Comparison of ENCODE assay signal across 1 cellular context in the genomic region with DNA sequence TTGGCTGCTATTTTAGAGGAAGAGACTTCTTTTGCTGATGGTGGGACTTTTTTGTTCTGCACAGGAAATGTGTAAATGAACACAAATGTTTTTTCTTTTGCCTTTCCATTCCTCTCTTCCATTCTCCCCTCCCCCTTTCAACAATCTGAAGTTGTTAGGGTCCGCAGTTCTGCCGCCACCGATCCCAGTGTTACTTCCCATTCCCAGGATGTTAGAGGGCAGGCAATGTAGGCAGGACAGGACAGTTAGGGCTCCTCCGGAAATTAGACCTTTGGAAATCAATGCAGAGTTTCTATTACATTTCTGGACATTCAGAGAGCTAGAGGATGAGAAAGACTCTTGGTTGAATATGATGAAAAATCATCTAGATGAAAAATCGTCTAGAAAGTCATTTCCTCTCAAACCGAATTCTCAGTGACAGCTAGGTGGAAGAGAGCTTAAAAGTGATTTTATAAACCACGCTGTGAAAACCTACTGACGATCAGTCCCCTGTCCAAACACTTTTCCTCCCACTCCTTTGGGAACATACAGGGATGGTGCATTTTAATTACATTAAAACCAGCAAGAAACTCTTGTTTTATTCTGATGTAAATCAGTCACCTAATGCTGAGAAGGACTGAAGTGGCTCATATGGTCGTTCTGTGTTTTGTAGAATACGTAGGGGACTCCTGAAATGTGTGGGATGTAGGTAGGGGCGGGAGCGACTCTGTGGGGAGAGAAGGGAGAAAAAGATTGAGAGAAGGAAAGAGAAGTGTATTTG.
TF ChIP-seq lines count a peak whose summit lies in the region.

No MANE protein-coding gene starts in this region.

TF ChIP-seq in WTC11, 78 proteins besides CTCF, POLR2A, EP300 and RAD21 (continued from another document):
- TF ChIP-seq, protein P1, sequence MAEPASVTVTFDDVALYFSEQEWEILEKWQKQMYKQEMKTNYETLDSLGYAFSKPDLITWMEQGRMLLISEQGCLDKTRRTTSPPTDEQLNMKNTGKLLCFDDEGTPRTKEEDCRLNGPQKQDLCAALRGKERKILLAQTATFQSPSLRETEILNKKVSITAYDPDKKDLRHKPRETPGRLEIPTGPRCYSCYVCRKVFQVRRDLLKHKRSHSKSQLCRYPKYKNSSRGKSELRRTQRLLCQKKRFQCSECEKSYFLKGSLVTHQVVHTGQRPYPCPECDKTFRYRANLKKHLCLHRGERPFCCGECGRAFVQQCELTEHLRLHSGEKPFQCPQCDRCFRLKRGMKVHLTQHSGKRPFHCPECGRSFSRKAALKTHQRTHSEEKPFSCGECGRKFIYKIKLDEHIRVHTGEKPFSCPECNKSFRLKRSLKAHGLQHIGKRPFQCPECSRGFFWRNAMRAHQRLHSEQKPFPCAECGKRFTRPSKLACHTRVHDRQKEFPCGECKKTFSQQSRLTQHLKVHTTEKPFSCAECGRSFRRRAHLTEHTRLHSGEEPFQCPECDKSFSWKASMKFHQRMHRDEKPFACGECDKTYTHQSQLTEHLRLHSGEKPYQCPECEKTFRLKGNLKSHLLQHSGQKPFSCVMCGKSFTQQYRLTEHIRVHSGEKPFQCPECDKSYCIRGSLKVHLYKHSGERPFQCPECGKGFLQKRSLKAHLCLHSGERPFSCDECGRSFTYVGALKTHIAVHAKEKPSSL (CRISPR knock-in tag; conservative IDR thresholded peaks at IDR 0.05) = no peak
TF ChIP-seq in WTC11: peak in this region for 1.
